Comparison of ENCODE assay signal across 17 cellular contexts in genomic region chr5:98308960-98309359, GRCh38.
DNase-seq lines count a peak whose midpoint lies in the region; ATAC-seq and TF ChIP-seq lines count a peak whose summit lies in the region.
"Had no signal": no experiment of that assay in that cellular context is flagged by ENCODE, and none has a peak within 500 bp of the region (broad histone marks: within the 10 kb centered on the region; RNA-seq: fewer than 3 reads in every experiment).

No MANE protein-coding gene starts in this region.

- H3K4me1 ChIP-seq in osteoblast (ENCODE audit: insufficient read depth, low read length): peaks cover 45% of the 10 kb centered on the region
- H3K4me1 ChIP-seq: BE2C, uterus had no signal

- H3K36me3 ChIP-seq in osteoblast (ENCODE audit: insufficient read depth, low read length): no peaks in the 10 kb centered on the region
- H3K36me3 ChIP-seq: BE2C, uterus had no signal

- H4K20me1 ChIP-seq in osteoblast (ENCODE audit: insufficient read depth, low read length): no peaks in the 10 kb centered on the region

- no peaks in the 10 kb centered on the region for H3K27me3 ChIP-seq in osteoblast (ENCODE audit: insufficient read depth, low read length)
- H3K27me3 ChIP-seq: BE2C, uterus had no signal

- H3K9me3 ChIP-seq in osteoblast (ENCODE audit: low read depth, low read length): no peaks in the 10 kb centered on the region
- H3K9me3 ChIP-seq: BE2C, uterus had no signal

- peak; percentile 79 for DNase-seq in ELR (ENCODE audit: low read depth)
- DNase-seq in RWPE1 (ENCODE audit: low spot score): peak; percentile 33
- DNase-seq in epithelial cell of prostate (ENCODE audit: low read depth, low spot score): no peak
- DNase-seq in osteoblast (ENCODE audit: insufficient read length, low spot score, missing footprints): no peak
- DNase-seq in NCI-H345 treated with DMSO at 0.1 percent for 48 hours (lab: John Stamatoyannopoulos, UW; ENCODE audit: unreplicated experiment): no peak
- DNase-seq in 8988T: no peak
- DNase-seq in NCI-H446 treated with DMSO at 0.1 percent for 48 hours (lab: John Stamatoyannopoulos, UW): no peak
- DNase-seq: activated gamma-delta T cell; BE2C; DMS79; midbrain; NCI-H2227 treated with DMSO at 0.1 percent for 48 hours; posterior cingulate gyrus; stimulated activated CD4-positive, alpha-beta T cell treated with anti-CD3 and anti-CD28 coated beads, Interleukin-4, amount 100 ng/mL, for 1 hour; uterus had no signal

- no peak for ATAC-seq in HG02798 (IDR thresholded peaks at IDR 0.05; ENCODE audit: poor library complexity, unreplicated experiment)

- H3K27ac ChIP-seq in RWPE1: no peak overlapping the region
- H3K27ac ChIP-seq in epithelial cell of prostate: peak overlapping the region; percentile 98
- peak overlapping the region; percentile 94 for H3K27ac ChIP-seq in osteoblast (ENCODE audit: low read depth, low read length)
- H3K27ac ChIP-seq: HL-60, uterus had no signal

- peak overlapping the region; percentile 29 for H2AFZ ChIP-seq in osteoblast (ENCODE audit: low read length)

- H3K4me2 ChIP-seq in osteoblast (ENCODE audit: insufficient read depth, low read length): peak overlapping the region; percentile 75

- TF ChIP-seq CTCF in RWPE1 (conservative IDR thresholded peaks at IDR 0.05; ENCODE audit: low read depth) (no peak), osteoblast (IDR thresholded peaks at IDR 0.05; ENCODE audit: extremely low read depth, low read depth, low read length) (no peak)

- CTCF ChIA-PET in RWPE1 (lab: Yijun Ruan, JAX): interaction anchor here (0.6 kb wide), 1 partner anchor 80 kb away, joined by 4 read pairs; no protein-coding TSS in a partner anchor

- no peaks in the 10 kb centered on the region for H3K79me2 ChIP-seq in osteoblast (ENCODE audit: insufficient read depth, low read length)

- POLR2A ChIA-PET in RWPE1 (lab: Yijun Ruan, JAX; ENCODE audit: low non-redundant PET): no interaction called here

- peak overlapping the region; percentile 45 for H3K4me3 ChIP-seq in osteoblast (ENCODE audit: insufficient read depth, low read length)
- H3K4me3 ChIP-seq: uterus had no signal

Comparison
In these comparisons a context has a peak if more than half of its experiments do, and no peak if none do; other contexts are left out.
1. DNase-seq: peak in ELR (single experiment) and RWPE1 (single experiment); none in epithelial cell of prostate (single experiment), osteoblast (single experiment), NCI-H345 treated with DMSO at 0.1 percent for 48 hours (single experiment), 8988T (single experiment) and NCI-H446 treated with DMSO at 0.1 percent for 48 hours (single experiment).